Comparison of ENCODE assay signal across 1 cellular context in genomic region chr11:10285148-10285802, GRCh38.
TF ChIP-seq lines count a peak whose summit lies in the region.

No MANE protein-coding gene starts in this region.

TF ChIP-seq in HepG2, 621 proteins besides CTCF, POLR2A, EP300 and RAD21 (continued from another document):
- TF ChIP-seq E2F2 (CRISPR knock-in tag; IDR thresholded peaks at IDR 0.05; ENCODE audit: borderline replicate concordance) (no peak), KDM2A (CRISPR knock-in tag; IDR thresholded peaks at IDR 0.05; ENCODE audit: borderline replicate concordance, low read depth) (no peak), THAP8 (CRISPR knock-in tag; IDR thresholded peaks at IDR 0.05; ENCODE audit: borderline replicate concordance) (no peak), ELF3 (CRISPR knock-in tag; IDR thresholded peaks at IDR 0.05) (peak; percentile 80), TOE1 (CRISPR knock-in tag; IDR thresholded peaks at IDR 0.05) (no peak), ZNF337 (CRISPR knock-in tag; IDR thresholded peaks at IDR 0.05; ENCODE audit: borderline replicate concordance, low read depth) (no peak), ZKSCAN8 (CRISPR knock-in tag; IDR thresholded peaks at IDR 0.05; ENCODE audit: borderline replicate concordance) (no peak), PRPF4 (IDR thresholded peaks at IDR 0.05; ENCODE audit: low read depth, low read length, poor library complexity, severe bottlenecking) (no peak)
